Comparison of ENCODE assay signal across 9 cellular contexts in genomic region chr6:144062757-144063156, GRCh38. TPM values are rescaled to one million over a fixed set of nuclear protein-coding genes. Genes with fewer than 3 reads are reported as not detected.
DNase-seq lines count a peak whose midpoint lies in the region; ATAC-seq and TF ChIP-seq lines count a peak whose summit lies in the region.
"Had no signal": no experiment of that assay in that cellular context is flagged by ENCODE, and none has a peak within 500 bp of the region (broad histone marks: within the 10 kb centered on the region; RNA-seq: fewer than 3 reads in every experiment).

No MANE protein-coding gene starts in this region.

- no peak for ATAC-seq in CD4-positive, alpha-beta T cell (ENCODE audit: poor library complexity)
- ATAC-seq in activated CD8-positive, alpha-beta T cell treated with anti-CD3 and anti-CD28 coated beads, Interleukin-2, amount 10 ng/mL, durations not matched to agents 7 days and 5 days: no peak
- ATAC-seq in naive B cell (ENCODE audit: low read depth in 2 of 2): no peak
- ATAC-seq in HG02938 (IDR thresholded peaks at IDR 0.05; ENCODE audit: unreplicated experiment): no peak

- no peak for DNase-seq in CD4-positive, alpha-beta T cell
- peak; percentile 28 for DNase-seq in activated CD8-positive, alpha-beta T cell treated with anti-CD3 and anti-CD28 coated beads, Interleukin-2, amount 10 ng/mL, durations not matched to agents 7 days and 5 days
- DNase-seq in naive B cell: peak; percentile 3
- no peak for DNase-seq in nucleus accumbens (lab: John Stamatoyannopoulos, UW)
- no peak for DNase-seq in NCI-H1436 (lab: John Stamatoyannopoulos, UW)
- DNase-seq in NCI-H2107 treated with DMSO at 0.1 percent for 48 hours (lab: John Stamatoyannopoulos, UW; ENCODE audit: unreplicated experiment): no peak
- DNase-seq: cortex of kidney had no signal

- no peaks in the 10 kb centered on the region for H3K9me3 ChIP-seq in CD4-positive, alpha-beta T cell (ENCODE audit: control insufficient read depth, low read length)
- no peaks in the 10 kb centered on the region; the same call in 1 of the 2 replicates for H3K9me3 ChIP-seq in HUES6 (ENCODE audit: control insufficient read depth, insufficient read depth, low read depth, low read length)

- H3K27ac Mint-ChIP-seq in CD4-positive, alpha-beta T cell: peak overlapping the region; percentile 95
- H3K27ac Mint-ChIP-seq in activated CD8-positive, alpha-beta T cell treated with anti-CD3 and anti-CD28 coated beads, Interleukin-2, amount 10 ng/mL, durations not matched to agents 7 days and 5 days: peak overlapping the region; percentile 94
- peak overlapping the region; percentile 94 to 98 (median 96) for H3K27ac Mint-ChIP-seq in naive B cell

- CTCF ChIA-PET in CD4-positive, alpha-beta T cell (lab: Charles Lee): interaction anchor here (1.3 kb wide), 1 partner anchor 9 kb away, joined by 4 read pairs; no protein-coding TSS in a partner anchor
- CTCF ChIA-PET in activated CD8-positive, alpha-beta T cell treated with anti-CD3 and anti-CD28 coated beads, Interleukin-2, amount 10 ng/mL, durations not matched to agents 7 days and 5 days (lab: Charles Lee): interaction anchor here (0.7 to 4.1 kb wide), 5 partner anchors 8 to 123 kb away, joined by 3 to 33 read pairs (median 4); no protein-coding TSS in a partner anchor

- H3K36me3 Mint-ChIP-seq in CD4-positive, alpha-beta T cell (ENCODE audit: low read depth): no peaks in the 10 kb centered on the region
- H3K36me3 Mint-ChIP-seq in activated CD8-positive, alpha-beta T cell treated with anti-CD3 and anti-CD28 coated beads, Interleukin-2, amount 10 ng/mL, durations not matched to agents 7 days and 5 days (ENCODE audit: low read depth): no peaks in the 10 kb centered on the region
- H3K36me3 Mint-ChIP-seq in naive B cell: no peaks in the 10 kb centered on the region

- H3K27ac ChIP-seq in CD4-positive, alpha-beta T cell (ENCODE audit: low read depth, low read length): peak overlapping the region; percentile 90
- no peak overlapping the region for H3K27ac ChIP-seq in HUES6 (ENCODE audit: low read depth, low read length)

- TF ChIP-seq CTCF in CD4-positive, alpha-beta T cell (IDR thresholded peaks at IDR 0.05): no peak

- H3K27me3 ChIP-seq in CD4-positive, alpha-beta T cell (ENCODE audit: control insufficient read depth, insufficient read depth, low read length): no peaks in the 10 kb centered on the region
- H3K27me3 ChIP-seq in HUES6 (ENCODE audit: control insufficient read depth, insufficient read depth, low read length): peaks cover 77% of the 10 kb centered on the region

- H3K9me3 Mint-ChIP-seq in CD4-positive, alpha-beta T cell: no peaks in the 10 kb centered on the region
- no peaks in the 10 kb centered on the region for H3K9me3 Mint-ChIP-seq in activated CD8-positive, alpha-beta T cell treated with anti-CD3 and anti-CD28 coated beads, Interleukin-2, amount 10 ng/mL, durations not matched to agents 7 days and 5 days (ENCODE audit: insufficient read depth)
- no peaks in the 10 kb centered on the region for H3K9me3 Mint-ChIP-seq in naive B cell

- H3K4me3 ChIP-seq in HUES6 (ENCODE audit: low read depth, low read length): peak overlapping the region; percentile 80; the same call in 1 of the 2 replicates

- peaks cover 11% of the 10 kb centered on the region for H3K4me1 ChIP-seq in HUES6 (ENCODE audit: control insufficient read depth, insufficient read depth, low read length)

- H3K9ac ChIP-seq in HUES6 (ENCODE audit: low read length): no peak overlapping the region

- intact Hi-C loops in CD4-positive, alpha-beta T cell (cut with DNase I, micrococcal nuclease): loop anchor here in 1 of 2 experiments (5.0 to 10.0 kb wide), 2 partner anchors 220 to 1918 kb away; partner anchors contain the start of genes LTV1, NMBR and VTA1

- H3K4me3 Mint-ChIP-seq in CD4-positive, alpha-beta T cell: peak overlapping the region; percentile 95
- H3K4me3 Mint-ChIP-seq in activated CD8-positive, alpha-beta T cell treated with anti-CD3 and anti-CD28 coated beads, Interleukin-2, amount 10 ng/mL, durations not matched to agents 7 days and 5 days: peak overlapping the region; percentile 88
- H3K4me3 Mint-ChIP-seq in naive B cell: peak overlapping the region; percentile 89 to 97 (median 94)

- H3K4me1 Mint-ChIP-seq in CD4-positive, alpha-beta T cell (ENCODE audit: low read depth): peaks cover 31% of the 10 kb centered on the region
- peaks cover 41% of the 10 kb centered on the region for H3K4me1 Mint-ChIP-seq in activated CD8-positive, alpha-beta T cell treated with anti-CD3 and anti-CD28 coated beads, Interleukin-2, amount 10 ng/mL, durations not matched to agents 7 days and 5 days (ENCODE audit: low read depth)
- peaks cover 27 to 38% (median 28%) of the 10 kb centered on the region in 3 donors for H3K4me1 Mint-ChIP-seq in naive B cell

- no peaks in the 10 kb centered on the region for H3K36me3 ChIP-seq in HUES6 (ENCODE audit: control insufficient read depth, insufficient read depth, low read length)

- POLR2A ChIA-PET in CD4-positive, alpha-beta T cell (lab: Charles Lee): interaction anchor here (1.0 to 3.7 kb wide), 5 partner anchors 8 to 526 kb away, joined by 3 to 80 read pairs (median 4); partner anchors contain the start of gene SF3B5
- POLR2A ChIA-PET in activated CD8-positive, alpha-beta T cell treated with anti-CD3 and anti-CD28 coated beads, Interleukin-2, amount 10 ng/mL, durations not matched to agents 7 days and 5 days (lab: Charles Lee): interaction anchor here (1.3 to 4.0 kb wide), 5 partner anchors 8 to 612 kb away, joined by 3 to 74 read pairs (median 6); partner anchors contain the start of genes ADAT2, PEX3 and SF3B5

- no peaks in the 10 kb centered on the region for H3K27me3 Mint-ChIP-seq in CD4-positive, alpha-beta T cell
- peaks cover 3% of the 10 kb centered on the region for H3K27me3 Mint-ChIP-seq in activated CD8-positive, alpha-beta T cell treated with anti-CD3 and anti-CD28 coated beads, Interleukin-2, amount 10 ng/mL, durations not matched to agents 7 days and 5 days (ENCODE audit: low read depth)
- H3K27me3 Mint-ChIP-seq in naive B cell: no peaks in the 10 kb centered on the region

RNA-seq across cellular contexts. Expression of gene SF3B5, which starts 32.6 kb away (rescaled TPM):
- 100 to 1,000 TPM; 113 to 124 TPM for total RNA-seq in CD4-positive, alpha-beta T cell
- 100 to 1,000 TPM; 167 to 168 TPM for total RNA-seq in activated CD8-positive, alpha-beta T cell treated with anti-CD3 and anti-CD28 coated beads, Interleukin-2, amount 10 ng/mL, durations not matched to agents 7 days and 5 days
- polyA plus RNA-seq in naive B cell (ENCODE audit: low read depth in 6 of 6): 100 to 1,000 TPM; 314 to 420 (median 370) TPM

RNA-seq across cellular contexts. Expression of gene PLAGL1, which starts 54.7 kb away (rescaled TPM):
- 1 to 10 TPM; 1.0 to 1.1 TPM for total RNA-seq in CD4-positive, alpha-beta T cell
- 1 to 10 TPM; 7.4 to 7.7 TPM for total RNA-seq in activated CD8-positive, alpha-beta T cell treated with anti-CD3 and anti-CD28 coated beads, Interleukin-2, amount 10 ng/mL, durations not matched to agents 7 days and 5 days
- 10 to 100 TPM in 3 of 6 donors, 1 to 10 TPM in 3; 8.5 to 12.5 (median 10.1) TPM for polyA plus RNA-seq in naive B cell (ENCODE audit: low read depth in 6 of 6)

Comparison
In these comparisons a context has a peak if more than half of its experiments do, and no peak if none do; other contexts are left out.
1. DNase-seq: peak in activated CD8-positive, alpha-beta T cell treated with anti-CD3 and anti-CD28 coated beads, Interleukin-2, amount 10 ng/mL, durations not matched to agents 7 days and 5 days (single experiment) and naive B cell (single experiment); none in CD4-positive, alpha-beta T cell (0 of 10), nucleus accumbens (0 of 56), NCI-H1436 (single experiment) and NCI-H2107 treated with DMSO at 0.1 percent for 48 hours (single experiment).
2. Peak in every context shown above with its lines, with median percentiles within 50 percentile points of each other: H3K27ac Mint-ChIP-seq and H3K4me3 Mint-ChIP-seq.